25 cellular contexts compared by ENCODE assay signal in genomic region chr10:120984221-120984620, GRCh38.
"Had no signal": no experiment of that assay in that cellular context is flagged by ENCODE, and none has a peak within 500 bp of the region (broad histone marks: within the 10 kb centered on the region; RNA-seq: fewer than 3 reads in every experiment).

No MANE protein-coding gene starts in this region.

- H3K4me3 ChIP-seq: dorsolateral prefrontal cortex, gastrocnemius medialis, lung, mucosa of descending colon, sigmoid colon, stomach, thyroid gland, upper lobe of left lung had no signal

- ATAC-seq: esophagus mucosa; gastrocnemius medialis; left lobe of liver; mucosa of descending colon; stimulated activated effector memory CD8-positive, alpha-beta T cell treated with anti-CD3 and anti-CD28 coated beads, Interleukin-12 subunit alpha, Interleukin-12 subunit beta, amount 100 ng/mL, for 72 hours had no signal

- H3K79me2 ChIP-seq: parathyroid adenoma had no signal

- H2AFZ ChIP-seq: parathyroid adenoma had no signal

- H3K27ac Mint-ChIP-seq: endodermal cell; memory B cell; naive B cell; stimulated activated effector memory CD8-positive, alpha-beta T cell treated with anti-CD3 and anti-CD28 coated beads, Interleukin-12 subunit alpha, Interleukin-12 subunit beta, amount 100 ng/mL, for 72 hours had no signal

- H3K36me3 Mint-ChIP-seq: memory B cell; stimulated activated effector memory CD8-positive, alpha-beta T cell treated with anti-CD3 and anti-CD28 coated beads, Interleukin-12 subunit alpha, Interleukin-12 subunit beta, amount 100 ng/mL, for 72 hours had no signal

- H3K27ac ChIP-seq: dorsolateral prefrontal cortex, epithelial cell of prostate, gastrocnemius medialis, parathyroid adenoma, sigmoid colon, thyroid gland, upper lobe of left lung had no signal

- H3K4me3 Mint-ChIP-seq: endodermal cell; memory B cell; naive B cell; stimulated activated effector memory CD8-positive, alpha-beta T cell treated with anti-CD3 and anti-CD28 coated beads, Interleukin-12 subunit alpha, Interleukin-12 subunit beta, amount 100 ng/mL, for 72 hours had no signal

- H3K9me3 ChIP-seq: sigmoid colon, thyroid gland had no signal

- H3K36me3 ChIP-seq: gastrocnemius medialis, sigmoid colon, thyroid gland, upper lobe of left lung had no signal

- DNase-seq: dorsolateral prefrontal cortex; effector CD8-positive, alpha-beta T cell; endodermal cell; foreskin fibroblast; gastrocnemius medialis; kidney; mucosa of descending colon; naive B cell; nephron progenitor cell; occipital lobe; sigmoid colon; stimulated activated CD4-positive, alpha-beta T cell treated with anti-CD3 and anti-CD28 coated beads, Interleukin-2, amount 100 ng/mL, for 24 hours; stimulated activated CD4-positive, alpha-beta T cell treated with anti-CD3 and anti-CD28 coated beads, Interleukin-4, amount 100 ng/mL, for 24 hours; stimulated activated naive CD4-positive, alpha-beta T cell treated with Interleukin-2 at 50 U/mL for 16 hours; stomach; thyroid gland; upper lobe of left lung had no signal

- H3K9ac ChIP-seq: parathyroid adenoma had no signal

- H3K27me3 ChIP-seq: sigmoid colon, thyroid gland had no signal

- H3K27me3 Mint-ChIP-seq: progenitor cell of endocrine pancreas had no signal
